In genomic region chr4:73308286-73308685, GRCh38 we compare ENCODE assay signal across 7 cellular contexts. TPM values are rescaled to one million over a fixed set of nuclear protein-coding genes. Genes with fewer than 3 reads are reported as not detected.
DNase-seq lines count a peak whose midpoint lies in the region; ATAC-seq, FAIRE-seq and TF ChIP-seq lines count a peak whose summit lies in the region.

No MANE protein-coding gene starts in this region.

- peak; percentile 63 for ATAC-seq in GM18870 (IDR thresholded peaks at IDR 0.05; ENCODE audit: unreplicated experiment)
- no peak for ATAC-seq in HG03135 (IDR thresholded peaks at IDR 0.05; ENCODE audit: unreplicated experiment)

- H3K27me3 ChIP-seq in brain microvascular endothelial cell (replicated peaks) (no peaks in the 10 kb centered on the region), small intestine (ENCODE audit: control insufficient read depth in 2 of 2, insufficient read depth in 2 of 2, low read length in 2 of 2) (no peaks in the 10 kb centered on the region)

- H3K4me1 ChIP-seq in small intestine (ENCODE audit: control insufficient read depth in 2 of 2, insufficient read depth in 1 of 2, low read depth in 1 of 2, low read length in 1 of 2) = no peaks in the 10 kb centered on the region

- no peaks in the 10 kb centered on the region for H3K9me3 ChIP-seq in small intestine (ENCODE audit: control insufficient read depth, low read depth)

- TF ChIP-seq CTCF in brain microvascular endothelial cell (IDR thresholded peaks at IDR 0.05; ENCODE audit: low read depth, low read length, missing control alignments) = peak; percentile 57

- H3K36me3 ChIP-seq in brain microvascular endothelial cell (replicated peaks) (no peaks in the 10 kb centered on the region), small intestine (ENCODE audit: control insufficient read depth in 2 of 2, insufficient read depth in 2 of 2, low read length in 2 of 2) (no peaks in the 10 kb centered on the region)

- H3K4me3 ChIP-seq in brain microvascular endothelial cell (ENCODE audit: low read depth, low read length) (no peak overlapping the region), small intestine (ENCODE audit: low read depth in 1 of 2, low read length in 2 of 2) (no peak overlapping the region)

- H3K27ac ChIP-seq in brain microvascular endothelial cell (peak overlapping the region; percentile 23), small intestine (ENCODE audit: low read depth in 1 of 2, low read length in 1 of 2) (no peak overlapping the region)

- DNase-seq in NCI-H1105 treated with DMSO at 0.1 percent for 48 hours (lab: John Stamatoyannopoulos, UW) (peak; percentile 9), brain microvascular endothelial cell (peak; percentile 35), small intestine (peak; percentile 6)
- DNase-seq in activated effector memory CD4-positive, alpha-beta T cell treated with anti-CD3 and anti-CD28 coated beads, Interleukin-2, amount 50 U/mL, for 16 hours = no peak
- no peak for DNase-seq in stimulated activated CD4-positive, alpha-beta T cell treated with anti-CD3 and anti-CD28 coated beads, Interleukin-15, amount 100 ng/mL, for 24 hours

- FAIRE-seq in small intestine (lab: Jason Lieb, UNC) = no peak

- WGBS in small intestine, 3 donors = 58 to 84% (median 71%) methylated on average over 3 of the region's 3 CpGs

- in situ Hi-C loops in brain microvascular endothelial cell (cut with HindIII; ENCODE audit: low pct_ligation_motif_present, low sequenced_read_pairs) = no loop called here

RNA-seq across cellular contexts. Expression of gene ANKRD17, which starts 49.7 kb away (rescaled TPM):
- polyA plus RNA-seq in small intestine = 10 to 100 TPM; 12.2 to 13.5 (median 12.3) TPM

Comparison
In these comparisons a context has a peak if more than half of its experiments do, and no peak if none do; other contexts are left out.
1. DNase-seq: peak in NCI-H1105 treated with DMSO at 0.1 percent for 48 hours (single experiment), brain microvascular endothelial cell (single experiment) and small intestine (single experiment); none in activated effector memory CD4-positive, alpha-beta T cell treated with anti-CD3 and anti-CD28 coated beads, Interleukin-2, amount 50 U/mL, for 16 hours (single experiment) and stimulated activated CD4-positive, alpha-beta T cell treated with anti-CD3 and anti-CD28 coated beads, Interleukin-15, amount 100 ng/mL, for 24 hours (single experiment).